Comparison of ENCODE assay signal across 10 cellular contexts in the genomic region with DNA sequence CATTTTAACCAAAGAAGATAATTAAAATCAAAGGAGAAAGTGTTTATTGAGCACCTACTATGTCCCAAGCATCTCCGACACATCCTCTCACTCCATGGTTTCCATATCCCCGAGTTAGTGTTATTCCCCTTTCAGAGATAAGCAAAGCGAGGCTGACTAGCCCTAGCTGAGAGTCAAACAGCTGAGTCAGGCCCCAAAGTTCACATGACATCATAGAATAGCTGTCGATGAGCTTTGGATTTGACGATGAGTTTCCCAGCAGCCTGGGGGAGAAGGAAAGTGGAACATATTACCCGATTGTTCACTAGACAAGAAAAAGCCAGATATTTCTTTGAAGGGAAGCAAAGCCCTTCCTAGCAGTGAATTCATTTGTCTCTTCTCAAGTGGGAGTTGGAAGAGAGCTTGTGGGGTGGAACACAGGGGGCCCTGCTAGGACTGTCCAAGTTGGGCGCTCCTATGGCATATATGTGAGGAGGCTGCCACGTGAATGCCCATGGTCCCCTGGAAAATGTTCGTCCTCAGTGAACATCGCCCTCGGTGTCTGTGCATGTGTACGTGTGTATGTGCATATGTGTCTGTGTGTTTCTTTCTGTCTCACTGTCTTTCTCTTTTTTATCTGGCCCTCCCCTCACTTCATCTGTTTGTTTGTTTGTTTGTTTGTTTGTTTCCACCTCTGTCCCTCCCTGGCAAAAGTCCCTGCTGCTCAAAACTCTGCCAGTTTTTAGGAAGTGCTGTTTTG. TPM values are rescaled to one million over a fixed set of nuclear protein-coding genes. Genes with fewer than 3 reads are reported as not detected.
DNase-seq lines count a peak whose midpoint lies in the region; ATAC-seq and TF ChIP-seq lines count a peak whose summit lies in the region.
"Had no signal": no experiment of that assay in that cellular context is flagged by ENCODE, and none has a peak within 500 bp of the region (broad histone marks: within the 10 kb centered on the region; RNA-seq: fewer than 3 reads in every experiment).

No MANE protein-coding gene starts in this region.

- POLR2A ChIA-PET in activated CD8-positive, alpha-beta T cell treated with anti-CD3 and anti-CD28 coated beads for 36 hours (lab: Charles Lee) = interaction anchor here (0.7 to 1.9 kb wide), 8 partner anchors 11 to 54 kb away, joined by 3 to 7 read pairs (median 4); no protein-coding TSS in a partner anchor

- no peak for TF ChIP-seq CTCF in activated CD8-positive, alpha-beta T cell treated with anti-CD3 and anti-CD28 coated beads for 36 hours (IDR thresholded peaks at IDR 0.05)
- no peak for TF ChIP-seq CTCF in lower lobe of right lung (IDR thresholded peaks at IDR 0.05)

- H3K4me2 ChIP-seq in BLaER1 treated with 17β-estradiol and CSF1 and Interleukin-3, amounts not matched to agents 10 nM and 100 nM = peak overlapping the region; percentile 87 to 100 (median 99)

- ATAC-seq in GM18867 (IDR thresholded peaks at IDR 0.05; ENCODE audit: unreplicated experiment) (peak; percentile 7), lower lobe of right lung (no peak)
- ATAC-seq in activated CD8-positive, alpha-beta T cell treated with anti-CD3 and anti-CD28 coated beads for 36 hours = peak; percentile 32

- H3K27ac ChIP-seq in BLaER1 treated with 17β-estradiol and CSF1 and Interleukin-3, amounts not matched to agents 10 nM and 100 nM = peak overlapping the region; percentile 87 to 95 (median 92)
- H3K27ac ChIP-seq in lower lobe of right lung = peak overlapping the region; percentile 76

- H3K36me3 Mint-ChIP-seq in activated CD8-positive, alpha-beta T cell treated with anti-CD3 and anti-CD28 coated beads for 36 hours (ENCODE audit: low read depth) = peaks cover 2% of the 10 kb centered on the region

- intact Hi-C loops in activated CD8-positive, alpha-beta T cell treated with anti-CD3 and anti-CD28 coated beads for 36 hours (cut with micrococcal nuclease) = no loop called here
- intact Hi-C loops in lower lobe of right lung (cut with DNase I) = no loop called here

- H3K9me3 Mint-ChIP-seq in activated CD8-positive, alpha-beta T cell treated with anti-CD3 and anti-CD28 coated beads for 36 hours = no peaks in the 10 kb centered on the region

- peak overlapping the region; percentile 99 for H3K27ac Mint-ChIP-seq in activated CD8-positive, alpha-beta T cell treated with anti-CD3 and anti-CD28 coated beads for 36 hours

- H3K27me3 ChIP-seq in BLaER1 treated with 17β-estradiol and CSF1 and Interleukin-3, amounts not matched to agents 10 nM and 100 nM = no peaks in the 10 kb centered on the region
- peaks cover 9% of the 10 kb centered on the region for H3K27me3 ChIP-seq in lower lobe of right lung (ENCODE audit: low read depth)

- H3K4me3 Mint-ChIP-seq in activated CD8-positive, alpha-beta T cell treated with anti-CD3 and anti-CD28 coated beads for 36 hours = peak overlapping the region; percentile 86

- H3K36me3 ChIP-seq in BLaER1 treated with 17β-estradiol and CSF1 and Interleukin-3, amounts not matched to agents 10 nM and 100 nM = peaks cover 0 to 15% (median 0%) of the 10 kb centered on the region in 11 experiments; a peak in 7 of 22 replicates
- no peaks in the 10 kb centered on the region for H3K36me3 ChIP-seq in lower lobe of right lung

- no peaks in the 10 kb centered on the region for H3K27me3 Mint-ChIP-seq in activated CD8-positive, alpha-beta T cell treated with anti-CD3 and anti-CD28 coated beads for 36 hours

- H3K4me1 ChIP-seq in BLaER1 treated with 17β-estradiol and CSF1 and Interleukin-3, amounts not matched to agents 10 nM and 100 nM = peaks cover 69 to 100% (median 97%) of the 10 kb centered on the region in 10 experiments
- H3K4me1 ChIP-seq in lower lobe of right lung = peaks cover 13% of the 10 kb centered on the region

- CTCF ChIA-PET in activated CD8-positive, alpha-beta T cell treated with anti-CD3 and anti-CD28 coated beads for 36 hours (lab: Charles Lee) = interaction anchor here (0.8 to 6.2 kb wide), 10 partner anchors 10 to 280 kb away, joined by 3 to 39 read pairs (median 4); no protein-coding TSS in a partner anchor

- H3K9ac ChIP-seq in BLaER1 treated with 17β-estradiol and CSF1 and Interleukin-3, amounts not matched to agents 10 nM and 100 nM = peak overlapping the region; percentile 75 to 92 (median 82)

- peaks cover 0 to 8% (median 0%) of the 10 kb centered on the region in 11 experiments; a peak in 2 of 22 replicates for H4K20me1 ChIP-seq in BLaER1 treated with 17β-estradiol and CSF1 and Interleukin-3, amounts not matched to agents 10 nM and 100 nM

- peaks cover 57% of the 10 kb centered on the region for H3K4me1 Mint-ChIP-seq in activated CD8-positive, alpha-beta T cell treated with anti-CD3 and anti-CD28 coated beads for 36 hours (ENCODE audit: low read depth)

- H3K9me3 ChIP-seq in BLaER1 treated with 17β-estradiol and CSF1 and Interleukin-3, amounts not matched to agents 10 nM and 100 nM (replicated peaks in 1 of 11) = peaks cover 0 to 6% (median 0%) of the 10 kb centered on the region in 11 experiments; a peak in 4 of 22 replicates
- no peaks in the 10 kb centered on the region for H3K9me3 ChIP-seq in lower lobe of right lung

- no peak for DNase-seq in activated CD8-positive, alpha-beta T cell treated with anti-CD3 and anti-CD28 coated beads for 36 hours
- DNase-seq in lower lobe of right lung = no peak
- no peak for DNase-seq in 8988T
- DNase-seq in midbrain (lab: John Stamatoyannopoulos, UW) = no peak
- no peak for DNase-seq in NCI-H510A (lab: John Stamatoyannopoulos, UW)
- DNase-seq in activated gamma-delta T cell treated with Interleukin-2 at 50 U/mL for 16 hours = no peak
- DNase-seq: NCI-H2227 treated with DMSO at 0.1 percent for 48 hours, SW 1271 had no signal

- H3K4me3 ChIP-seq in BLaER1 treated with 17β-estradiol and CSF1 and Interleukin-3, amounts not matched to agents 10 nM and 100 nM = peak overlapping the region; percentile 58 to 92 (median 67); a peak in 19 of 20 replicates
- H3K4me3 ChIP-seq in lower lobe of right lung = peak overlapping the region; percentile 62

RNA-seq across cellular contexts. Expression of gene CYTH4, which starts 0.5 kb away (rescaled TPM):
- 10 to 100 TPM; 33.2 to 33.4 TPM for total RNA-seq in activated CD8-positive, alpha-beta T cell treated with anti-CD3 and anti-CD28 coated beads for 36 hours
- 45.4 TPM for total RNA-seq in lower lobe of right lung

RNA-seq across cellular contexts. Expression of gene RAC2, which starts 37.7 kb away (rescaled TPM):
- 100 to 1,000 TPM; 699 to 717 TPM for total RNA-seq in activated CD8-positive, alpha-beta T cell treated with anti-CD3 and anti-CD28 coated beads for 36 hours
- total RNA-seq in lower lobe of right lung = 111 TPM

Comparison
In these comparisons a context has a peak if more than half of its experiments do, and no peak if none do; other contexts are left out.
1. ATAC-seq: peak in GM18867 (single experiment) and activated CD8-positive, alpha-beta T cell treated with anti-CD3 and anti-CD28 coated beads for 36 hours (single experiment); none in lower lobe of right lung (0 of 2).